In genomic region chr7:24301703-24302102, GRCh38 we compare ENCODE assay signal across 25 cellular contexts. TPM values are rescaled to one million over a fixed set of nuclear protein-coding genes. Genes with fewer than 3 reads are reported as not detected.
DNase-seq lines count a peak whose midpoint lies in the region; ATAC-seq, FAIRE-seq and TF ChIP-seq lines count a peak whose summit lies in the region.
"Had no signal": no experiment of that assay in that cellular context is flagged by ENCODE, and none has a peak within 500 bp of the region (broad histone marks: within the 10 kb centered on the region; RNA-seq: fewer than 3 reads in every experiment).

No MANE protein-coding gene starts in this region.

- no peak overlapping the region for H3K9ac ChIP-seq in GM12878 (ENCODE audit: control insufficient read depth, insufficient read depth, low read length)

- POLR2A ChIA-PET in GM12878 (lab: Charles Lee) = no interaction called here

- no peaks in the 10 kb centered on the region for H3K4me1 ChIP-seq in GM12878 (ENCODE audit: control insufficient read depth, insufficient read depth, low read length)
- H3K4me1 ChIP-seq in SJCRH30 = peaks cover 11% of the 10 kb centered on the region

- WGBS in GM12878 (ENCODE audit: insufficient coverage, insufficient replicate concordance, low lambda C conversion rate, missing lambda C conversion rate) = 29% methylated on average over 2 of the region's 2 CpGs

- RAD21 ChIA-PET in GM12878 (lab: Charles Lee; ENCODE audit: unreplicated experiment) = no interaction called here

- TF ChIP-seq CTCF in GM12878 (IDR thresholded peaks at IDR 0.05 in 2 of 3, conservative IDR thresholded peaks at IDR 0.05 in 1 of 3; ENCODE audit: control insufficient read depth in 2 of 3, extremely low read depth in 1 of 3, insufficient read depth in 1 of 3, low read depth in 3 of 3, low read length in 3 of 3) = no peak

- SMC1A ChIA-PET in GM12878 (lab: Charles Lee; ENCODE audit: uncharacterized antibody, unreplicated experiment) = interaction anchor here (1.3 to 1.4 kb wide), 2 partner anchors 15 kb away, joined by 3 read pairs; no protein-coding TSS in a partner anchor

- no peak overlapping the region for H3K27ac Mint-ChIP-seq in immature natural killer cell
- H3K27ac Mint-ChIP-seq: CD8-positive, alpha-beta memory T cell had no signal

- no peaks in the 10 kb centered on the region for H3K4me1 Mint-ChIP-seq in immature natural killer cell
- H3K4me1 Mint-ChIP-seq: CD8-positive, alpha-beta memory T cell had no signal

- H3K9me3 Mint-ChIP-seq in immature natural killer cell = peaks cover 0 to 7% (median 0%) of the 10 kb centered on the region in 6 donors

- no peaks in the 10 kb centered on the region for H3K79me2 ChIP-seq in GM12878 (ENCODE audit: control insufficient read depth, insufficient read depth, low read length)

- no peak overlapping the region for H2AFZ ChIP-seq in GM12878 (ENCODE audit: control insufficient read depth, low read depth, low read length)

- no peak for FAIRE-seq in GM12878 (lab: Jason Lieb, UNC)
- FAIRE-seq: RCC 7860 had no signal

- no peaks in the 10 kb centered on the region; the same call in 2 of the 3 replicates for H3K9me3 ChIP-seq in GM12878 (replicated peaks; ENCODE audit: control insufficient read depth, insufficient read depth, low read length)
- H3K9me3 ChIP-seq in SJCRH30 (replicated peaks) = no peaks in the 10 kb centered on the region

- no peaks in the 10 kb centered on the region for H3K36me3 Mint-ChIP-seq in immature natural killer cell

- no peaks in the 10 kb centered on the region for H4K20me1 ChIP-seq in GM12878 (ENCODE audit: control insufficient read depth, insufficient read depth)

- no peak overlapping the region for H3K4me3 Mint-ChIP-seq in immature natural killer cell
- H3K4me3 Mint-ChIP-seq: CD8-positive, alpha-beta memory T cell had no signal

- H3K27me3 ChIP-seq in GM12878 (replicated peaks in 1 of 2; ENCODE audit: control insufficient read depth in 2 of 2, insufficient read depth in 2 of 2, low read length in 1 of 2) (no peaks in the 10 kb centered on the region), SJCRH30 (no peaks in the 10 kb centered on the region)

- in situ Hi-C loops in GM12878 (cut with MboI) = no loop called here

- peaks cover 4 to 13% (median 5%) of the 10 kb centered on the region in 3 donors for H3K27me3 Mint-ChIP-seq in immature natural killer cell (ENCODE audit: low read depth in 3 of 3)

- DNase-seq in GM12878 (ENCODE audit: low read depth, low spot score) = no peak
- no peak for DNase-seq in immature natural killer cell
- no peak for DNase-seq in AML-193 (lab: John Stamatoyannopoulos, UW)
- DNase-seq in T1000 (lab: John Stamatoyannopoulos, UW) = no peak
- DNase-seq in SJCRH30 = no peak
- DNase-seq: Calu3; CD8-positive, alpha-beta memory T cell; DMS153; GOT3; Karpas-422; NCI-H1092; NCI-H146; NCI-H2029 treated with DMSO at 0.1 percent for 48 hours; NCI-H226; NCI-H510A treated with DMSO at 0.1 percent for 48 hours; NCI-H748 treated with DMSO at 0.1 percent for 48 hours had no signal

- ATAC-seq in GM18867 (IDR thresholded peaks at IDR 0.05; ENCODE audit: unreplicated experiment) (peak; percentile 54), HG03520 (IDR thresholded peaks at IDR 0.05; ENCODE audit: unreplicated experiment) (peak; percentile 58), GM12878 (peak; percentile 92)
- ATAC-seq: HCT116 had no signal

- no peak overlapping the region for H3K4me3 ChIP-seq in GM12878
- H3K4me3 ChIP-seq in SJCRH30 = no peak overlapping the region

- TF ChIP-seq POLR2A in GM12878 (IDR thresholded peaks at IDR 0.05; ENCODE audit: low read depth, low read length) = no peak

- TF ChIP-seq RAD21 in GM12878 (IDR thresholded peaks at IDR 0.05; ENCODE audit: insufficient read depth, low read depth, low read length) = no peak

- intact Hi-C loops in GM12878 (cut with micrococcal nuclease; ENCODE audit: unreplicated experiment) = no loop called here

- no peak overlapping the region for H3K27ac ChIP-seq in GM12878 (ENCODE audit: control insufficient read depth, insufficient read depth)
- H3K27ac ChIP-seq in SJCRH30 = no peak overlapping the region
- H3K27ac ChIP-seq: C4-2B had no signal

- no peaks in the 10 kb centered on the region for H3K36me3 ChIP-seq in GM12878 (ENCODE audit: control insufficient read depth in 2 of 2, insufficient read depth in 2 of 2, low read length in 1 of 2)
- no peaks in the 10 kb centered on the region for H3K36me3 ChIP-seq in SJCRH30

- CTCF ChIA-PET in GM12878 (lab: Yijun Ruan, JAX) = no interaction called here

- TF ChIP-seq EP300 in GM12878 (IDR thresholded peaks at IDR 0.05; ENCODE audit: borderline replicate concordance in 1 of 2, control insufficient read depth in 1 of 2, low read depth in 2 of 2, low read length in 2 of 2) = no peak

- no peak overlapping the region for H3K4me2 ChIP-seq in GM12878 (ENCODE audit: control insufficient read depth, insufficient read depth)

- BruUV-seq in GM12878 (replicated peaks; lab: Mats Ljungman, UMichigan) = no TSS peak

TF ChIP-seq in GM12878, 131 proteins besides CTCF, POLR2A, EP300 and RAD21:
- no peak for TF ChIP-seq KAT2A (conservative IDR thresholded peaks at IDR 0.05; ENCODE audit: control insufficient read depth, low read depth, low read length)
- TF ChIP-seq EZH2 (IDR thresholded peaks at IDR 0.05; ENCODE audit: borderline replicate concordance, control insufficient read depth, low read depth, low read length) = no peak
- TF ChIP-seq NKRF (conservative IDR thresholded peaks at IDR 0.05) = no peak
- TF ChIP-seq PKNOX1 (IDR thresholded peaks at IDR 0.05) = no peak
- peak; percentile 90 for TF ChIP-seq SPI1 (IDR thresholded peaks at IDR 0.05; ENCODE audit: borderline replicate concordance, insufficient read depth, low read depth, low read length)

RNA-seq across cellular contexts. Expression of gene NPY, which starts 17.7 kb away (rescaled TPM):
- not detected in 2 replicates for total RNA-seq in GM12878 (2013; cell fraction: nucleolus; rRNA removed)
- total RNA-seq in GM12878 (2014; rRNA removed) = not detected in 2 replicates
- not detected in 2 replicates for total RNA-seq in GM12878 (2014; rRNA removed; fragmentation: Illumina TruSeq; extraction: Trizol)
- total RNA-seq in GM12878 (2021) = not detected in 2 replicates
- not detected for polyA plus RNA-seq in GM12878 (2011; ENCODE audit: low read depth)
- polyA plus RNA-seq in GM12878 (2011; rRNA removed) = not detected in 2 replicates
- polyA plus RNA-seq in GM12878 (2011; cell fraction: cytosol; rRNA removed) = not detected in 2 replicates
- polyA plus RNA-seq in GM12878 (2011; cell fraction: nucleus; rRNA removed) = not detected in 2 replicates
- polyA plus RNA-seq in GM12878 (2012) = not detected in 2 replicates
- not detected in 2 replicates for polyA plus RNA-seq in GM12878 (2014; fragmentation: Illumina TruSeq; extraction: Trizol)
- not detected for polyA plus RNA-seq in GM12878 (2014; fragmentation: Nextera tagmentation; extraction: Ambion mirVana)
- not detected in 2 replicates for polyA plus RNA-seq in GM12878 (2014; rRNA removed)
- not detected for polyA plus RNA-seq in GM12878 (2016; fragmentation: Nextera tagmentation; extraction: Ambion mirVana)
- not detected in 2 replicates for polyA minus RNA-seq in GM12878 (2011; rRNA and poly(A)+ RNA removed)
- not detected in 2 replicates for polyA minus RNA-seq in GM12878 (2011; cell fraction: cytosol; rRNA and poly(A)+ RNA removed)
- not detected in 2 replicates for polyA minus RNA-seq in GM12878 (2011; cell fraction: nucleus; rRNA and poly(A)+ RNA removed)
- not detected for polyA plus RNA-seq in immature natural killer cell
- 1.8 and 2.3 TPM in 2 replicates for total RNA-seq in SJCRH30 (2014; rRNA removed; shearing (Covaris generic))
- total RNA-seq: Calu3; CD8-positive, alpha-beta memory T cell; G401; M059J; SK-MEL-5; T-helper 1 cell treated with Interleukin-12 subunit alpha and Interleukin-12 subunit beta and Interleukin-4 antibody, amounts not matched to agents 30 ng/mL and 1 ng/mL, for 36 hours had no signal
- polyA plus RNA-seq: CD8-positive, alpha-beta memory T cell had no signal
